ENCODE assay signal across 25 cellular contexts in genomic region chr2:125169764-125170146, GRCh38.
"Had no signal": no experiment of that assay in that cellular context is flagged by ENCODE, and none has a peak within 500 bp of the region (broad histone marks: within the 10 kb centered on the region; RNA-seq: fewer than 3 reads in every experiment).

No MANE protein-coding gene starts in this region.

- H3K36me3 Mint-ChIP-seq: activated CD4-positive, alpha-beta memory T cell treated with anti-CD3 and anti-CD28 coated beads for 36 hours; activated naive CD4-positive, alpha-beta T cell treated with anti-CD3 and anti-CD28 coated beads, Interleukin-2, amount 10 ng/mL, durations not matched to agents 7 days and 5 days; activated naive CD8-positive, alpha-beta T cell treated with anti-CD3 and anti-CD28 coated beads for 36 hours; brain; T-cell had no signal

- ATAC-seq: activated T-cell treated with anti-CD3 and anti-CD28 coated beads, Interleukin-2, amount 50 U/mL, for 4 hours; Right ventricle myocardium inferior; T-cell had no signal

- H3K9me3 ChIP-seq: ascending aorta had no signal

- H3K4me2 ChIP-seq: KMS-11 had no signal

- H3K4me1 ChIP-seq: ascending aorta had no signal

- H3K27me3 Mint-ChIP-seq: activated CD4-positive, alpha-beta memory T cell treated with anti-CD3 and anti-CD28 coated beads for 36 hours; activated CD4-positive, alpha-beta T cell treated with anti-CD3 and anti-CD28 coated beads, Interleukin-2, amount 10 ng/mL, durations not matched to agents 7 days and 5 days; activated naive CD4-positive, alpha-beta T cell treated with anti-CD3 and anti-CD28 coated beads, Interleukin-2, amount 10 ng/mL, durations not matched to agents 7 days and 5 days; activated naive CD8-positive, alpha-beta T cell treated with anti-CD3 and anti-CD28 coated beads for 36 hours; T-cell had no signal

- H3K4me3 Mint-ChIP-seq: activated CD4-positive, alpha-beta memory T cell treated with anti-CD3 and anti-CD28 coated beads for 36 hours; activated CD4-positive, alpha-beta T cell treated with anti-CD3 and anti-CD28 coated beads, Interleukin-2, amount 10 ng/mL, durations not matched to agents 7 days and 5 days; activated naive CD4-positive, alpha-beta T cell treated with anti-CD3 and anti-CD28 coated beads, Interleukin-2, amount 10 ng/mL, durations not matched to agents 7 days and 5 days; activated naive CD8-positive, alpha-beta T cell treated with anti-CD3 and anti-CD28 coated beads for 36 hours; activated T-cell treated with anti-CD3 and anti-CD28 coated beads, Interleukin-2, amount 50 U/mL, for 4 hours; brain; T-cell had no signal

- H3K9me3 Mint-ChIP-seq: brain had no signal

- H3K9ac ChIP-seq: KMS-11 had no signal

- H3K4me3 ChIP-seq: ascending aorta, cardiac muscle cell, SK-N-MC had no signal

- H3K36me3 ChIP-seq: ascending aorta, cardiac muscle cell had no signal

- H3K27me3 ChIP-seq: ascending aorta, cardiac muscle cell had no signal

- H3K27ac ChIP-seq: ascending aorta, cardiac muscle cell, KMS-11, SK-N-MC, VCaP had no signal

- H3K4me1 Mint-ChIP-seq: activated CD4-positive, alpha-beta T cell treated with anti-CD3 and anti-CD28 coated beads, Interleukin-2, amount 10 ng/mL, durations not matched to agents 7 days and 5 days; activated naive CD4-positive, alpha-beta T cell treated with anti-CD3 and anti-CD28 coated beads, Interleukin-2, amount 10 ng/mL, durations not matched to agents 7 days and 5 days; activated naive CD8-positive, alpha-beta T cell treated with anti-CD3 and anti-CD28 coated beads for 36 hours; brain; T-cell had no signal

- DNase-seq: activated CD4-positive, alpha-beta memory T cell treated with anti-CD3 and anti-CD28 coated beads for 36 hours; activated CD4-positive, alpha-beta T cell treated with anti-CD3 and anti-CD28 coated beads, Interleukin-2, amount 10 ng/mL, durations not matched to agents 7 days and 5 days; activated CD4-positive, CD25-positive, alpha-beta regulatory T cell; activated CD8-positive, alpha-beta memory T cell treated with anti-CD3 and anti-CD28 coated beads for 24 hours; activated gamma-delta T cell; activated naive CD4-positive, alpha-beta T cell treated with anti-CD3 and anti-CD28 coated beads, Interleukin-2, amount 10 ng/mL, durations not matched to agents 7 days and 5 days; activated naive CD8-positive, alpha-beta T cell treated with anti-CD3 and anti-CD28 coated beads for 36 hours; activated T-cell treated with anti-CD3 and anti-CD28 coated beads, Interleukin-2, amount 50 U/mL, for 4 hours; NCI-H1105 treated with DMSO at 0.1 percent for 48 hours; NCI-H146; NCI-H187 treated with DMSO at 0.1 percent for 48 hours; NCI-H345; NCI-H510A; NCI-H526 treated with DMSO at 0.1 percent for 48 hours; NCI-H82; T-cell; T-helper 2 cell; T1000 had no signal

- H3K27ac Mint-ChIP-seq: activated CD4-positive, alpha-beta memory T cell treated with anti-CD3 and anti-CD28 coated beads for 36 hours; activated CD4-positive, alpha-beta T cell treated with anti-CD3 and anti-CD28 coated beads, Interleukin-2, amount 10 ng/mL, durations not matched to agents 7 days and 5 days; activated naive CD4-positive, alpha-beta T cell treated with anti-CD3 and anti-CD28 coated beads, Interleukin-2, amount 10 ng/mL, durations not matched to agents 7 days and 5 days; activated naive CD8-positive, alpha-beta T cell treated with anti-CD3 and anti-CD28 coated beads for 36 hours; brain; T-cell had no signal
